In the genomic region with DNA sequence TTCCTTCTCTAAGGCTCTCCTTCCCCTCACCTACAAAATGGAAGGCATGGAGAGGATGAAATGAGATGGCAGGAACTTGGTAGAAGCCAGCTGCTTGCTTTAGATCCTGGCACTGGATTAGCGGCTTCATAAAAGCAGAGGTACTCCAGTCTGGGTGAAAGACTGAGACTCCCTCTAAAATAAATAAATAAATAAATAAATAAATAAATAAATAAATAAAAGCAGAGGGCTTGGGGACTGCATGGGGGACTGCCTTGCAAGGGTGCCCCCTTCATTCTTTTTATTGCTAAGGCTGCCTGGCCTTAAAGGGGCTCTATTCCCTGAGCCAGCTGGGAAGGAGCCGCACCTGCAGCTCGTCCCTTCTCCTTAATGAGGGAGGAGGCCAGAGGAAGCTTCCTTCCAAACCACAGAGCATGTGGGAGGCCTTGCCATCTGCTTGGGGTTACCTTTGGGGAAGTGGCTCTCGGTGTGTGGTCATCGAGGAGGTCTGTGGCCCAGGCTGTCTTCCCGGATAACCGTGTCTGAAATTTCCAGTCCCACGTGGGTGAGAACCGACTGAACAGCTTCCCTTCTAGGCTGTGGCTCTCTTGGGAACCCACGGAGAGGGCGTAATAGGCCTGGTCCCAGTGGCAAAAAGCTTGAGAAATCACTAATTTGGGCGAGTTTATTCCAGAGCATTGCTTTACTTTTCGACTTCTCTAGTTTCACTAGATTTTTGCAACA, we compare ENCODE assay signal across 12 cellular contexts. TPM values are rescaled to one million over a fixed set of nuclear protein-coding genes. Genes with fewer than 3 reads are reported as not detected.
DNase-seq lines count a peak whose midpoint lies in the region; ATAC-seq, FAIRE-seq and TF ChIP-seq lines count a peak whose summit lies in the region.
"Had no signal": no experiment of that assay in that cellular context is flagged by ENCODE, and none has a peak within 500 bp of the region (broad histone marks: within the 10 kb centered on the region; RNA-seq: fewer than 3 reads in every experiment).

No MANE protein-coding gene starts in this region.

- no peak for TF ChIP-seq CTCF in A549 (IDR thresholded peaks at IDR 0.05)
- TF ChIP-seq CTCF in GM13977 (IDR thresholded peaks at IDR 0.05; ENCODE audit: extremely low read depth, insufficient read depth, missing control alignments): no peak

- no peak overlapping the region for H3K27ac ChIP-seq in A549
- H3K27ac ChIP-seq: parathyroid adenoma had no signal

- H3K4me1 ChIP-seq in A549: peaks cover 16% of the 10 kb centered on the region; the same call in 2 of the 3 replicates

- TF ChIP-seq EP300 in A549 (IDR thresholded peaks at IDR 0.05): no peak

- in situ Hi-C loops in GM13977 (cut with MboI; ENCODE audit: low pct_unique_long_range_greater_than_20kb, low sequenced_read_pairs, unreplicated experiment): no loop called here

- ATAC-seq in A549: no peak
- ATAC-seq in esophagus mucosa: no peak
- ATAC-seq in GM21619 (IDR thresholded peaks at IDR 0.05; ENCODE audit: unreplicated experiment): no peak
- ATAC-seq: left cardiac atrium had no signal

- 84% methylated on average over 13 of the region's 13 CpGs for WGBS in A549 (ENCODE audit: missing lambda C conversion rate)

- no peak for TF ChIP-seq RAD21 in A549 (conservative IDR thresholded peaks at IDR 0.05 in 1 of 2, IDR thresholded peaks at IDR 0.05 in 1 of 2)

- no peaks in the 10 kb centered on the region; the same call in 1 of the 2 replicates for H3K27me3 ChIP-seq in H7 (ENCODE audit: control insufficient read depth, insufficient read depth, low read length)

- no peak overlapping the region for H3K4me2 ChIP-seq in A549

- no peak for FAIRE-seq in A549 (lab: Jason Lieb, UNC)

- CTCF ChIA-PET in A549 (lab: Yijun Ruan, JAX): interaction anchor here (1.0 to 2.5 kb wide), 8 partner anchors 9 to 62 kb away, joined by 3 to 15 read pairs (median 4); no protein-coding TSS in a partner anchor

- no peaks in the 10 kb centered on the region for H3K9me3 ChIP-seq in A549

- TF ChIP-seq POLR2A in A549 (IDR thresholded peaks at IDR 0.05; ENCODE audit: low read length): no peak

- DNase-seq in A549 (ENCODE audit: low read depth in 1 of 2, low spot score in 1 of 2) (no peak), H7 (peak; percentile 25), RPMI8226 (peak; percentile 76), globus pallidus (ENCODE audit: low spot score) (peak; percentile 13), hepatic stellate cell (ENCODE audit: low spot score) (no peak), GM13977 (ENCODE audit: low spot score) (no peak)
- DNase-seq: activated CD4-positive, CD25-positive, alpha-beta regulatory T cell treated with anti-CD3 and anti-CD28 coated beads, Interleukin-2, amount 50 U/mL, for 72 hours; left cardiac atrium; stimulated activated CD4-positive, alpha-beta T cell treated with anti-CD3 and anti-CD28 coated beads, Interleukin-4, amount 100 ng/mL, for 24 hours had no signal

- peaks cover 2% of the 10 kb centered on the region for H3K36me3 ChIP-seq in H7 (replicated peaks; ENCODE audit: control insufficient read depth, insufficient read depth, low read length)

- POLR2A ChIA-PET in A549 (lab: Yijun Ruan, JAX): no interaction called here

- no peak overlapping the region for H3K4me3 ChIP-seq in A549
- H3K4me3 ChIP-seq in H7 (ENCODE audit: insufficient read depth, low read depth, low read length): no peak overlapping the region

TF ChIP-seq in A549, 52 proteins besides CTCF, POLR2A, EP300 and RAD21:
- peak; percentile 81 for TF ChIP-seq ZC3H11A (IDR thresholded peaks at IDR 0.05)
- TF ChIP-seq NFE2L2 (conservative IDR thresholded peaks at IDR 0.05; ENCODE audit: low read length): no peak

RNA-seq across cellular contexts. Expression of gene ATP13A2, which starts 2.0 kb away (rescaled TPM):
- 7.9 and 11.7 TPM in 2 replicates for polyA plus RNA-seq in A549 (2011; rRNA removed)
- 24.8 and 31.9 TPM in 2 replicates for polyA plus RNA-seq in A549 (2012; cell fraction: cytosol; rRNA removed)
- polyA plus RNA-seq in A549 (2012; cell fraction: nucleus; rRNA removed): 46.4 and 62.8 TPM in 2 replicates
- 18.5 to 25.7 TPM (median 23.1 TPM) in 3 replicates for polyA plus RNA-seq in A549 (2017; fragmentation: RNase III; extraction: RNeasy Plus Mini Kit Qiagen cat#74134 plus additional on column Dnase treatment)
- polyA minus RNA-seq in A549 (2011; rRNA and poly(A)+ RNA removed): 30.7 and 37.1 TPM in 2 replicates
- 128 and 162 TPM in 2 replicates for total RNA-seq in H7 (2014; rRNA removed; shearing (Covaris generic))
- total RNA-seq in esophagus mucosa: 21.5 TPM

RNA-seq across cellular contexts. Expression of gene MFAP2, which starts 33.3 kb away (rescaled TPM):
- polyA plus RNA-seq in A549 (2011; rRNA removed) (0.45 and 0.56 TPM in 2 replicates), A549 (2017; fragmentation: RNase III; extraction: RNeasy Plus Mini Kit Qiagen cat#74134 plus additional on column Dnase treatment) (0.46 to 0.90 TPM (median 0.66 TPM) in 3 replicates)
- polyA plus RNA-seq in A549 (2012; cell fraction: cytosol; rRNA removed): 0.65 and 0.86 TPM in 2 replicates
- polyA plus RNA-seq in A549 (2012; cell fraction: nucleus; rRNA removed): 0.76 and 0.97 TPM in 2 replicates
- polyA minus RNA-seq in A549 (2011; rRNA and poly(A)+ RNA removed): 0.66 and 1.7 TPM in 2 replicates
- total RNA-seq in H7 (2014; rRNA removed; shearing (Covaris generic)): 176 and 202 TPM in 2 replicates
- 5.3 TPM for total RNA-seq in esophagus mucosa

RNA-seq across cellular contexts. Expression of gene SDHB, which starts 40.1 kb away (rescaled TPM):
- 262 and 343 TPM in 2 replicates for polyA plus RNA-seq in A549 (2011; rRNA removed)
- 146 and 151 TPM in 2 replicates for polyA plus RNA-seq in A549 (2012; cell fraction: cytosol; rRNA removed)
- 62.1 and 92.4 TPM in 2 replicates for polyA plus RNA-seq in A549 (2012; cell fraction: nucleus; rRNA removed)
- 111 to 122 TPM (median 114 TPM) in 3 replicates for polyA plus RNA-seq in A549 (2017; fragmentation: RNase III; extraction: RNeasy Plus Mini Kit Qiagen cat#74134 plus additional on column Dnase treatment)
- polyA minus RNA-seq in A549 (2011; rRNA and poly(A)+ RNA removed): 75.2 and 76.8 TPM in 2 replicates
- 225 and 238 TPM in 2 replicates for total RNA-seq in H7 (2014; rRNA removed; shearing (Covaris generic))
- 84.5 TPM for total RNA-seq in esophagus mucosa

Comparison
In these comparisons a context has a peak if more than half of its experiments do, and no peak if none do; other contexts are left out.
1. DNase-seq: peak in H7 (single experiment), RPMI8226 (single experiment) and globus pallidus (single experiment); none in A549 (0 of 2), hepatic stellate cell (single experiment) and GM13977 (single experiment).
2. RNA of gene MFAP2, which starts 33.3 kb away (total RNA-seq): 176 to 202 TPM in H7; 5.3 TPM in esophagus mucosa (single experiment); every median in the first group is over 10 times any median in the second.